In the genomic region with DNA sequence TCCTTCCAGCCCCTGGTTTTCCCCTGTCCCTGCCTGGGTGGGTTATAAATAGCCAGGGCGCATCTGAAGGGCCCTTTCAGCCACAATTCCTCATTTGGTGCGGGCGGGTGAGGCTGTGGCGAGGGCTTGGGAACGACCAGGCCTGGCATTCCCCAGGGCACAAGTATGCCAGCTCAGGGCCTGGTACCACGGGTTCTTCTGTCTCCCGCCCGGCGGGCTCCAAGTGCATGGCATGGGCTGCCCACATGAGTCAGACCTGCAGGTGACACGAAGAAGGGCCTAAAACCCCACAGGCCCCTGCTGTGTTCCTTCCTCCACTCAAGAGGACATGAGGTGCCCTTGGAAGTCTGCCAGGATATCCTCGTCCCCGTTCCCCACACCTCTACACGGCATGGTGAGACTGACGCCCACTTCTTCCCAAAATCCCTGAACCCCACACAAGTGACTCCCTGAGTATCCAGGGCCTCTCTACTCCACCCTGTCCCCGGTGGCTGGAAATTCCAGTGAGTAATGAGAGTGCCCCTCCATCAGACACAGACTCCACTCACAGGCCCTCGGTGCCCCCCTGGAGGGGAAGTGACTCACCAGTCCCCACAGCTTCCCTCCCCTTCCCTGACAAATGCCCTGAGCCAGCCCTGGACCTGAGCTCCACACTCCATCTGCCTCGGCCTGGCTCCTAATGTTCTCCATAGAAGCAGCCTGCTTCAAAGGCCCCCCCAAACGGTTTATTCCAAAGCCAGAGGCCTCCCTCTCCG, we compare ENCODE assay signal across 1 cellular context.
A peak's percentile ranks its signal among the peaks of the same experiment; 100 is the strongest.
TF ChIP-seq lines count a peak whose summit lies in the region.

No MANE protein-coding gene starts in this region.

TF ChIP-seq in HepG2, 621 proteins besides CTCF, POLR2A, EP300 and RAD21 (continued from another document and continues in another):
- TF ChIP-seq ZNF281 (CRISPR knock-in tag; IDR thresholded peaks at IDR 0.05; ENCODE audit: borderline replicate concordance), result no peak
- no peak for TF ChIP-seq CBX2 (IDR thresholded peaks at IDR 0.05; ENCODE audit: low read depth, low read length)
- no peak for TF ChIP-seq CBX2 (CRISPR knock-in tag; IDR thresholded peaks at IDR 0.05; ENCODE audit: low read depth)
- no peak for TF ChIP-seq ZC3H13 (CRISPR knock-in tag; IDR thresholded peaks at IDR 0.05)
- TF ChIP-seq ZNF777 (CRISPR knock-in tag; IDR thresholded peaks at IDR 0.05), result no peak
- TF ChIP-seq ZBTB21 (CRISPR knock-in tag; IDR thresholded peaks at IDR 0.05), result no peak
- TF ChIP-seq NFE2L1 (CRISPR knock-in tag; IDR thresholded peaks at IDR 0.05; ENCODE audit: borderline replicate concordance), result no peak
- TF ChIP-seq GATAD2A (CRISPR knock-in tag; IDR thresholded peaks at IDR 0.05), result peak; percentile 56
- no peak for TF ChIP-seq CEBPG (CRISPR knock-in tag; IDR thresholded peaks at IDR 0.05)
- TF ChIP-seq, protein P1, sequence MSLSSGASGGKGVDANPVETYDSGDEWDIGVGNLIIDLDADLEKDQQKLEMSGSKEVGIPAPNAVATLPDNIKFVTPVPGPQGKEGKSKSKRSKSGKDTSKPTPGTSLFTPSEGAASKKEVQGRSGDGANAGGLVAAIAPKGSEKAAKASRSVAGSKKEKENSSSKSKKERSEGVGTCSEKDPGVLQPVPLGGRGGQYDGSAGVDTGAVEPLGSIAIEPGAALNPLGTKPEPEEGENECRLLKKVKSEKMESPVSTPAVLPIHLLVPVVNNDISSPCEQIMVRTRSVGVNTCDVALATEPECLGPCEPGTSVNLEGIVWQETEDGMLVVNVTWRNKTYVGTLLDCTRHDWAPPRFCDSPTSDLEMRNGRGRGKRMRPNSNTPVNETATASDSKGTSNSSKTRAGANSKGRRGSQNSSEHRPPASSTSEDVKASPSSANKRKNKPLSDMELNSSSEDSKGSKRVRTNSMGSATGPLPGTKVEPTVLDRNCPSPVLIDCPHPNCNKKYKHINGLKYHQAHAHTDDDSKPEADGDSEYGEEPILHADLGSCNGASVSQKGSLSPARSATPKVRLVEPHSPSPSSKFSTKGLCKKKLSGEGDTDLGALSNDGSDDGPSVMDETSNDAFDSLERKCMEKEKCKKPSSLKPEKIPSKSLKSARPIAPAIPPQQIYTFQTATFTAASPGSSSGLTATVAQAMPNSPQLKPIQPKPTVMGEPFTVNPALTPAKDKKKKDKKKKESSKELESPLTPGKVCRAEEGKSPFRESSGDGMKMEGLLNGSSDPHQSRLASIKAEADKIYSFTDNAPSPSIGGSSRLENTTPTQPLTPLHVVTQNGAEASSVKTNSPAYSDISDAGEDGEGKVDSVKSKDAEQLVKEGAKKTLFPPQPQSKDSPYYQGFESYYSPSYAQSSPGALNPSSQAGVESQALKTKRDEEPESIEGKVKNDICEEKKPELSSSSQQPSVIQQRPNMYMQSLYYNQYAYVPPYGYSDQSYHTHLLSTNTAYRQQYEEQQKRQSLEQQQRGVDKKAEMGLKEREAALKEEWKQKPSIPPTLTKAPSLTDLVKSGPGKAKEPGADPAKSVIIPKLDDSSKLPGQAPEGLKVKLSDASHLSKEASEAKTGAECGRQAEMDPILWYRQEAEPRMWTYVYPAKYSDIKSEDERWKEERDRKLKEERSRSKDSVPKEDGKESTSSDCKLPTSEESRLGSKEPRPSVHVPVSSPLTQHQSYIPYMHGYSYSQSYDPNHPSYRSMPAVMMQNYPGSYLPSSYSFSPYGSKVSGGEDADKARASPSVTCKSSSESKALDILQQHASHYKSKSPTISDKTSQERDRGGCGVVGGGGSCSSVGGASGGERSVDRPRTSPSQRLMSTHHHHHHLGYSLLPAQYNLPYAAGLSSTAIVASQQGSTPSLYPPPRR (CRISPR knock-in tag; IDR thresholded peaks at IDR 0.05; ENCODE audit: borderline replicate concordance), result no peak
- no peak for TF ChIP-seq MIXL1 (CRISPR knock-in tag; IDR thresholded peaks at IDR 0.05)
- no peak for TF ChIP-seq ZNF562 (CRISPR knock-in tag; IDR thresholded peaks at IDR 0.05; ENCODE audit: borderline replicate concordance)
- TF ChIP-seq, protein P2, sequence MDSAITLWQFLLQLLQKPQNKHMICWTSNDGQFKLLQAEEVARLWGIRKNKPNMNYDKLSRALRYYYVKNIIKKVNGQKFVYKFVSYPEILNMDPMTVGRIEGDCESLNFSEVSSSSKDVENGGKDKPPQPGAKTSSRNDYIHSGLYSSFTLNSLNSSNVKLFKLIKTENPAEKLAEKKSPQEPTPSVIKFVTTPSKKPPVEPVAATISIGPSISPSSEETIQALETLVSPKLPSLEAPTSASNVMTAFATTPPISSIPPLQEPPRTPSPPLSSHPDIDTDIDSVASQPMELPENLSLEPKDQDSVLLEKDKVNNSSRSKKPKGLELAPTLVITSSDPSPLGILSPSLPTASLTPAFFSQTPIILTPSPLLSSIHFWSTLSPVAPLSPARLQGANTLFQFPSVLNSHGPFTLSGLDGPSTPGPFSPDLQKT (CRISPR knock-in tag; IDR thresholded peaks at IDR 0.05; ENCODE audit: borderline replicate concordance), result no peak
- TF ChIP-seq SUZ12 (IDR thresholded peaks at IDR 0.05; ENCODE audit: low read depth, low read length), result no peak
- peak; percentile 65 for TF ChIP-seq PATZ1 (CRISPR knock-in tag; IDR thresholded peaks at IDR 0.05)
- TF ChIP-seq NONO (IDR thresholded peaks at IDR 0.05), result no peak
- TF ChIP-seq NONO (CRISPR knock-in tag; conservative IDR thresholded peaks at IDR 0.05), result no peak
- TF ChIP-seq, protein P3, sequence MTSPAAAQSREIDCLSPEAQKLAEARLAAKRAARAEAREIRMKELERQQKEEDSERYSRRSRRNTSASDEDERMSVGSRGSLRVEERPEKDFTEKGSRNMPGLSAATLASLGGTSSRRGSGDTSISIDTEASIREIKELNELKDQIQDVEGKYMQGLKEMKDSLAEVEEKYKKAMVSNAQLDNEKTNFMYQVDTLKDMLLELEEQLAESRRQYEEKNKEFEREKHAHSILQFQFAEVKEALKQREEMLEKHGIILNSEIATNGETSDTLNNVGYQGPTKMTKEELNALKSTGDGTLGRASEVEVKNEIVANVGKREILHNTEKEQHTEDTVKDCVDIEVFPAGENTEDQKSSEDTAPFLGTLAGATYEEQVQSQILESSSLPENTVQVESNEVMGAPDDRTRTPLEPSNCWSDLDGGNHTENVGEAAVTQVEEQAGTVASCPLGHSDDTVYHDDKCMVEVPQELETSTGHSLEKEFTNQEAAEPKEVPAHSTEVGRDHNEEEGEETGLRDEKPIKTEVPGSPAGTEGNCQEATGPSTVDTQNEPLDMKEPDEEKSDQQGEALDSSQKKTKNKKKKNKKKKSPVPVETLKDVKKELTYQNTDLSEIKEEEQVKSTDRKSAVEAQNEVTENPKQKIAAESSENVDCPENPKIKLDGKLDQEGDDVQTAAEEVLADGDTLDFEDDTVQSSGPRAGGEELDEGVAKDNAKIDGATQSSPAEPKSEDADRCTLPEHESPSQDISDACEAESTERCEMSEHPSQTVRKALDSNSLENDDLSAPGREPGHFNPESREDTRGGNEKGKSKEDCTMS (CRISPR knock-in tag; conservative IDR thresholded peaks at IDR 0.05), result no peak
- TF ChIP-seq SPEN (CRISPR knock-in tag; IDR thresholded peaks at IDR 0.05; ENCODE audit: low read depth), result no peak
- TF ChIP-seq SP4 (CRISPR knock-in tag; IDR thresholded peaks at IDR 0.05), result no peak
- no peak for TF ChIP-seq FOXO1 (CRISPR knock-in tag; IDR thresholded peaks at IDR 0.05)
- TF ChIP-seq SIX4 (CRISPR knock-in tag; IDR thresholded peaks at IDR 0.05), result no peak
- TF ChIP-seq ZNF747 (CRISPR knock-in tag; IDR thresholded peaks at IDR 0.05; ENCODE audit: borderline replicate concordance), result no peak
- no peak for TF ChIP-seq ZNF430 (CRISPR knock-in tag; IDR thresholded peaks at IDR 0.05)
- peak; percentile 54 for TF ChIP-seq AGO1 (IDR thresholded peaks at IDR 0.05; ENCODE audit: low read depth, low read length, poor library complexity, severe bottlenecking)
- no peak for TF ChIP-seq ZBED4 (CRISPR knock-in tag; IDR thresholded peaks at IDR 0.05; ENCODE audit: borderline replicate concordance)
- TF ChIP-seq NKX3-1 (CRISPR knock-in tag; IDR thresholded peaks at IDR 0.05), result no peak
- no peak for TF ChIP-seq MIER2 (CRISPR knock-in tag; IDR thresholded peaks at IDR 0.05)
- no peak for TF ChIP-seq ISX (CRISPR knock-in tag; conservative IDR thresholded peaks at IDR 0.05)
- TF ChIP-seq REXO4 (CRISPR knock-in tag; IDR thresholded peaks at IDR 0.05; ENCODE audit: borderline replicate concordance), result no peak
- TF ChIP-seq RNF2 (conservative IDR thresholded peaks at IDR 0.05; ENCODE audit: low read depth), result no peak
- TF ChIP-seq ZNF605 (CRISPR knock-in tag; IDR thresholded peaks at IDR 0.05), result 0 out of 2 replicates have a peak, but pooled peaks have one; percentile 35
- no peak for TF ChIP-seq SMAD3 (CRISPR knock-in tag; IDR thresholded peaks at IDR 0.05)
- no peak for TF ChIP-seq GATAD1 (CRISPR knock-in tag; IDR thresholded peaks at IDR 0.05)
- TF ChIP-seq STAG1 (CRISPR knock-in tag; IDR thresholded peaks at IDR 0.05), result no peak
- no peak for TF ChIP-seq ZNF749 (CRISPR knock-in tag; IDR thresholded peaks at IDR 0.05; ENCODE audit: borderline replicate concordance)
- TF ChIP-seq, protein P4, sequence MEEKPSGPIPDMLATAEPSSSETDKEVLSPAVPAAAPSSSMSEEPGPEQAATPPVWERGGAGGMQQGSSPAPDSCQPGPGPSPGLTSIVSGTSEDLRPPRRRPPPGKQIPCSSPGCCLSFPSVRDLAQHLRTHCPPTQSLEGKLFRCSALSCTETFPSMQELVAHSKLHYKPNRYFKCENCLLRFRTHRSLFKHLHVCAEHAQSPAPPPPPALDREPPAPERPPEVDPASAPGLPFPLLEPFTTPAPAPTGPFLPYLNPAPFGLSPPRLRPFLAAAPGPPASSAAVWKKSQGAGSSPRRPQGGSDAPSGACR (CRISPR knock-in tag; IDR thresholded peaks at IDR 0.05), result no peak
- TF ChIP-seq ETV5 (CRISPR knock-in tag; IDR thresholded peaks at IDR 0.05; ENCODE audit: borderline replicate concordance), result peak; percentile 93
- TF ChIP-seq ZNF883 (CRISPR knock-in tag; IDR thresholded peaks at IDR 0.05; ENCODE audit: not compliant biosample characterization), result peak; percentile 39
- no peak for TF ChIP-seq NR2C2 (CRISPR knock-in tag; IDR thresholded peaks at IDR 0.05; ENCODE audit: borderline replicate concordance)
- TF ChIP-seq ZBTB20 (CRISPR knock-in tag; IDR thresholded peaks at IDR 0.05; ENCODE audit: borderline replicate concordance, low read depth), result no peak
- TF ChIP-seq SIN3B (IDR thresholded peaks at IDR 0.05; ENCODE audit: low read length), result no peak
- peak; percentile 32; the same call in 1 of the 3 replicates for TF ChIP-seq MXI1 (IDR thresholded peaks at IDR 0.05; ENCODE audit: borderline replicate concordance, low read depth, low read length)
